In genomic region chr9:107240260-107240659, GRCh38 we compare ENCODE assay signal across 16 cellular contexts.
"Had no signal": no experiment of that assay in that cellular context is flagged by ENCODE, and none has a peak within 500 bp of the region (broad histone marks: within the 10 kb centered on the region; RNA-seq: fewer than 3 reads in every experiment).

No MANE protein-coding gene starts in this region.

- H3K27ac ChIP-seq: SJSA1, SK-N-MC had no signal

- H3K36me3 ChIP-seq: MG63, SJSA1 had no signal

- H3K9me3 ChIP-seq: MG63, SJSA1 had no signal

- FAIRE-seq: RCC 7860 had no signal

- DNase-seq: KG1, MG63, NCI-H1092, NCI-H1694 treated with DMSO at 0.1 percent for 48 hours, NCI-H1930, NCI-H2081 treated with DMSO at 0.1 percent for 48 hours, NCI-H2171 treated with DMSO at 0.1 percent for 48 hours, NCI-H345, NCI-H446 treated with DMSO at 0.1 percent for 48 hours, NCI-H510A treated with DMSO at 0.1 percent for 48 hours, NCI-H526, Right ventricle myocardium superior, SIG-M5 had no signal

- H3K27me3 ChIP-seq: MG63, SJSA1 had no signal

- H3K4me3 ChIP-seq: MG63, SJSA1, SK-N-MC had no signal
